Comparison of ENCODE assay signal across 2 cellular contexts in genomic region chr1:229285424-229285823, GRCh38.
TF ChIP-seq lines count a peak whose summit lies in the region.

No MANE protein-coding gene starts in this region.

TF ChIP-seq in HepG2, 621 proteins besides CTCF, POLR2A, EP300 and RAD21:
- TF ChIP-seq ZNF263 (CRISPR knock-in tag; IDR thresholded peaks at IDR 0.05): 0 out of 2 replicates have a peak, but pooled peaks have one; percentile 43
- TF ChIP-seq, protein P1, sequence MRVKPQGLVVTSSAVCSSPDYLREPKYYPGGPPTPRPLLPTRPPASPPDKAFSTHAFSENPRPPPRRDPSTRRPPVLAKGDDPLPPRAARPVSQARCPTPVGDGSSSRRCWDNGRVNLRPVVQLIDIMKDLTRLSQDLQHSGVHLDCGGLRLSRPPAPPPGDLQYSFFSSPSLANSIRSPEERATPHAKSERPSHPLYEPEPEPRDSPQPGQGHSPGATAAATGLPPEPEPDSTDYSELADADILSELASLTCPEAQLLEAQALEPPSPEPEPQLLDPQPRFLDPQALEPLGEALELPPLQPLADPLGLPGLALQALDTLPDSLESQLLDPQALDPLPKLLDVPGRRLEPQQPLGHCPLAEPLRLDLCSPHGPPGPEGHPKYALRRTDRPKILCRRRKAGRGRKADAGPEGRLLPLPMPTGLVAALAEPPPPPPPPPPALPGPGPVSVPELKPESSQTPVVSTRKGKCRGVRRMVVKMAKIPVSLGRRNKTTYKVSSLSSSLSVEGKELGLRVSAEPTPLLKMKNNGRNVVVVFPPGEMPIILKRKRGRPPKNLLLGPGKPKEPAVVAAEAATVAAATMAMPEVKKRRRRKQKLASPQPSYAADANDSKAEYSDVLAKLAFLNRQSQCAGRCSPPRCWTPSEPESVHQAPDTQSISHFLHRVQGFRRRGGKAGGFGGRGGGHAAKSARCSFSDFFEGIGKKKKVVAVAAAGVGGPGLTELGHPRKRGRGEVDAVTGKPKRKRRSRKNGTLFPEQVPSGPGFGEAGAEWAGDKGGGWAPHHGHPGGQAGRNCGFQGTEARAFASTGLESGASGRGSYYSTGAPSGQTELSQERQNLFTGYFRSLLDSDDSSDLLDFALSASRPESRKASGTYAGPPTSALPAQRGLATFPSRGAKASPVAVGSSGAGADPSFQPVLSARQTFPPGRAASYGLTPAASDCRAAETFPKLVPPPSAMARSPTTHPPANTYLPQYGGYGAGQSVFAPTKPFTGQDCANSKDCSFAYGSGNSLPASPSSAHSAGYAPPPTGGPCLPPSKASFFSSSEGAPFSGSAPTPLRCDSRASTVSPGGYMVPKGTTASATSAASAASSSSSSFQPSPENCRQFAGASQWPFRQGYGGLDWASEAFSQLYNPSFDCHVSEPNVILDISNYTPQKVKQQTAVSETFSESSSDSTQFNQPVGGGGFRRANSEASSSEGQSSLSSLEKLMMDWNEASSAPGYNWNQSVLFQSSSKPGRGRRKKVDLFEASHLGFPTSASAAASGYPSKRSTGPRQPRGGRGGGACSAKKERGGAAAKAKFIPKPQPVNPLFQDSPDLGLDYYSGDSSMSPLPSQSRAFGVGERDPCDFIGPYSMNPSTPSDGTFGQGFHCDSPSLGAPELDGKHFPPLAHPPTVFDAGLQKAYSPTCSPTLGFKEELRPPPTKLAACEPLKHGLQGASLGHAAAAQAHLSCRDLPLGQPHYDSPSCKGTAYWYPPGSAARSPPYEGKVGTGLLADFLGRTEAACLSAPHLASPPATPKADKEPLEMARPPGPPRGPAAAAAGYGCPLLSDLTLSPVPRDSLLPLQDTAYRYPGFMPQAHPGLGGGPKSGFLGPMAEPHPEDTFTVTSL (CRISPR knock-in tag; IDR thresholded peaks at IDR 0.05; ENCODE audit: borderline replicate concordance): no peak

TF ChIP-seq in WTC11, 78 proteins besides CTCF, POLR2A, EP300 and RAD21:
- TF ChIP-seq ZNF121 (CRISPR knock-in tag; IDR thresholded peaks at IDR 0.05) (no peak), ELF4 (CRISPR knock-in tag; IDR thresholded peaks at IDR 0.05; ENCODE audit: low read depth) (no peak)
- TF ChIP-seq, protein P2, sequence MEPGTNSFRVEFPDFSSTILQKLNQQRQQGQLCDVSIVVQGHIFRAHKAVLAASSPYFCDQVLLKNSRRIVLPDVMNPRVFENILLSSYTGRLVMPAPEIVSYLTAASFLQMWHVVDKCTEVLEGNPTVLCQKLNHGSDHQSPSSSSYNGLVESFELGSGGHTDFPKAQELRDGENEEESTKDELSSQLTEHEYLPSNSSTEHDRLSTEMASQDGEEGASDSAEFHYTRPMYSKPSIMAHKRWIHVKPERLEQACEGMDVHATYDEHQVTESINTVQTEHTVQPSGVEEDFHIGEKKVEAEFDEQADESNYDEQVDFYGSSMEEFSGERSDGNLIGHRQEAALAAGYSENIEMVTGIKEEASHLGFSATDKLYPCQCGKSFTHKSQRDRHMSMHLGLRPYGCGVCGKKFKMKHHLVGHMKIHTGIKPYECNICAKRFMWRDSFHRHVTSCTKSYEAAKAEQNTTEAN (CRISPR knock-in tag; IDR thresholded peaks at IDR 0.05): no peak
- TF ChIP-seq, protein P3, sequence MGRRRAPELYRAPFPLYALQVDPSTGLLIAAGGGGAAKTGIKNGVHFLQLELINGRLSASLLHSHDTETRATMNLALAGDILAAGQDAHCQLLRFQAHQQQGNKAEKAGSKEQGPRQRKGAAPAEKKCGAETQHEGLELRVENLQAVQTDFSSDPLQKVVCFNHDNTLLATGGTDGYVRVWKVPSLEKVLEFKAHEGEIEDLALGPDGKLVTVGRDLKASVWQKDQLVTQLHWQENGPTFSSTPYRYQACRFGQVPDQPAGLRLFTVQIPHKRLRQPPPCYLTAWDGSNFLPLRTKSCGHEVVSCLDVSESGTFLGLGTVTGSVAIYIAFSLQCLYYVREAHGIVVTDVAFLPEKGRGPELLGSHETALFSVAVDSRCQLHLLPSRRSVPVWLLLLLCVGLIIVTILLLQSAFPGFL (CRISPR knock-in tag; IDR thresholded peaks at IDR 0.05; ENCODE audit: borderline replicate concordance): no peak
